In the genomic region with DNA sequence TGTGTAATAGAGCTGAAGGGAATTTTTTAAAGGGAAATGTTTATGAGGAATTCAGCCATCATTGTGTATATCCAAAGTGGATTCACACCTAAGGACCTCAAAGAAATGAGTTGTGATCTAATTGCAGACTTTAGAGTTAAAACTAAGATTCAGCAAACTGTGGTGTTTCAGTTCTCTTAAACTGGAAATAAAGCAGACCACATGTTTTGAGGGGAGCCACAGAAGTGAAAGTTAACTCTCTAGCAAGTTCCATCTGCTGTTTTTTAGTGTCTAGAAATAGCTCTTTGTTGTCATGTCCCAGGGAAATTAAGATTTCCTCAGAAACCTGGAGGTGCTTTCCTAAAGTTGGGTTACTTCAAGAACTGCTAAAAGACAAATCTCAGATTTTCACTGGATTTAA, we compare ENCODE assay signal across 14 cellular contexts.
DNase-seq lines count a peak whose midpoint lies in the region; ATAC-seq, FAIRE-seq and TF ChIP-seq lines count a peak whose summit lies in the region.
"Had no signal": no experiment of that assay in that cellular context is flagged by ENCODE, and none has a peak within 500 bp of the region (broad histone marks: within the 10 kb centered on the region; RNA-seq: fewer than 3 reads in every experiment).

No MANE protein-coding gene starts in this region.

- H3K27ac Mint-ChIP-seq in natural killer cell: no peak overlapping the region

- DNase-seq in GM18507 (ENCODE audit: extremely low spot score, insufficient read length, low read depth) (no peak), myocyte (ENCODE audit: low read depth) (peak; percentile 14), SW480 (ENCODE audit: low spot score) (no peak), natural killer cell (no peak), right atrium auricular region (ENCODE audit: low spot score) (no peak), iPS-NIHi7 (ENCODE audit: extremely low spot score) (no peak)
- DNase-seq: HCEC 1CT; NK-92 treated with Interleukin-12 subunit alpha and Interleukin-12 subunit beta, amount 100 ng/mL, for 24 hours; spleen; stimulated activated naive CD4-positive, alpha-beta T cell treated with Interleukin-2 at 50 U/mL for 16 hours had no signal

- peaks cover 10% of the 10 kb centered on the region for H3K36me3 Mint-ChIP-seq in natural killer cell

- no peaks in the 10 kb centered on the region for H3K9me3 Mint-ChIP-seq in natural killer cell
- H3K9me3 Mint-ChIP-seq: central memory CD8-positive, alpha-beta T cell had no signal

- H3K27me3 Mint-ChIP-seq in natural killer cell (ENCODE audit: low read depth in 2 of 2): no peaks in the 10 kb centered on the region
- H3K27me3 Mint-ChIP-seq: central memory CD8-positive, alpha-beta T cell had no signal

- no peaks in the 10 kb centered on the region for H3K27me3 ChIP-seq in right atrium auricular region
- H3K27me3 ChIP-seq: gastroesophageal sphincter, spleen had no signal

- no peak overlapping the region for H3K4me3 ChIP-seq in right atrium auricular region
- H3K4me3 ChIP-seq: gastroesophageal sphincter, spleen had no signal

- FAIRE-seq in GM18507 (lab: Jason Lieb, UNC): peak; percentile 78

- no peaks in the 10 kb centered on the region for H3K4me1 ChIP-seq in right atrium auricular region
- H3K4me1 ChIP-seq: gastroesophageal sphincter had no signal

- TF ChIP-seq CTCF in natural killer cell (IDR thresholded peaks at IDR 0.05) (no peak), right atrium auricular region (IDR thresholded peaks at IDR 0.05) (no peak)

- peaks cover 8% of the 10 kb centered on the region for H3K36me3 ChIP-seq in right atrium auricular region

- H3K9me3 ChIP-seq in right atrium auricular region: no peaks in the 10 kb centered on the region
- H3K9me3 ChIP-seq: gastroesophageal sphincter, spleen had no signal

- intact Hi-C loops in natural killer cell (cut with micrococcal nuclease): no loop called here

- no peaks in the 10 kb centered on the region for H3K4me1 Mint-ChIP-seq in natural killer cell
- H3K4me1 Mint-ChIP-seq: central memory CD8-positive, alpha-beta T cell had no signal

- ATAC-seq in GM21515 (IDR thresholded peaks at IDR 0.05; ENCODE audit: unreplicated experiment) (peak; percentile 73), HG03565 (IDR thresholded peaks at IDR 0.05; ENCODE audit: unreplicated experiment) (peak; percentile 72), natural killer cell (no peak)
- ATAC-seq: gastroesophageal sphincter had no signal

- no peak overlapping the region for H3K4me3 Mint-ChIP-seq in natural killer cell
- H3K4me3 Mint-ChIP-seq: central memory CD8-positive, alpha-beta T cell had no signal

- no peak overlapping the region for H3K27ac ChIP-seq in right atrium auricular region
- H3K27ac ChIP-seq: gastroesophageal sphincter had no signal

Comparison
In these comparisons a context has a peak if more than half of its experiments do, and no peak if none do; other contexts are left out.
1. ATAC-seq: peak in GM21515 (single experiment) and HG03565 (single experiment); none in natural killer cell (0 of 3).